1 cellular context compared by ENCODE assay signal in genomic region chr3:126130081-126130855, GRCh38.
TF ChIP-seq lines count a peak whose summit lies in the region.

No MANE protein-coding gene starts in this region.

TF ChIP-seq in SK-N-SH, 30 proteins besides CTCF, POLR2A, EP300 and RAD21 (continued from another document):
- TF ChIP-seq ZBTB33 (IDR thresholded peaks at IDR 0.05; ENCODE audit: borderline replicate concordance, low read depth) (no peak), MAX (IDR thresholded peaks at IDR 0.05; ENCODE audit: low read depth) (no peak), YY1 (IDR thresholded peaks at IDR 0.05; ENCODE audit: low read depth) (no peak), CHD2 (IDR thresholded peaks at IDR 0.05; ENCODE audit: low read length, partially characterized antibody) (no peak), TEAD4 (IDR thresholded peaks at IDR 0.05; ENCODE audit: borderline replicate concordance, insufficient read depth) (no peak), GATA2 (CRISPR knock-in tag; IDR thresholded peaks at IDR 0.05) (no peak), FOSL2 (IDR thresholded peaks at IDR 0.05; ENCODE audit: borderline replicate concordance, low read depth) (no peak), TCF12 (IDR thresholded peaks at IDR 0.05) (no peak), RCOR1 (IDR thresholded peaks at IDR 0.05; ENCODE audit: low read length) (no peak)
